In genomic region chr7:134433430-134433829, GRCh38 we compare ENCODE assay signal across 15 cellular contexts. TPM values are rescaled to one million over a fixed set of nuclear protein-coding genes. Genes with fewer than 3 reads are reported as not detected.
DNase-seq lines count a peak whose midpoint lies in the region; ATAC-seq, FAIRE-seq and TF ChIP-seq lines count a peak whose summit lies in the region.
"Had no signal": no experiment of that assay in that cellular context is flagged by ENCODE, and none has a peak within 500 bp of the region (broad histone marks: within the 10 kb centered on the region; RNA-seq: fewer than 3 reads in every experiment).

No MANE protein-coding gene starts in this region.

- peaks cover 51% of the 10 kb centered on the region for H3F3A ChIP-seq in PC-9 (ENCODE audit: insufficient read depth, low read depth)

- H3K36me3 ChIP-seq in CD8-positive, alpha-beta memory T cell (ENCODE audit: insufficient read depth, low read length) = no peaks in the 10 kb centered on the region
- H3K36me3 ChIP-seq in PC-9 (ENCODE audit: low read depth) (no peaks in the 10 kb centered on the region; the same call in 1 of the 2 replicates), kidney (ENCODE audit: control insufficient read depth in 1 of 2, insufficient read depth in 2 of 2, low read length in 2 of 2) (no peaks in the 10 kb centered on the region)
- H3K36me3 ChIP-seq: esophagus squamous epithelium, WERI-Rb-1 had no signal

- TF ChIP-seq CTCF in A549 (IDR thresholded peaks at IDR 0.05) (no peak), PC-9 (conservative IDR thresholded peaks at IDR 0.05) (no peak), glutamatergic neuron (IDR thresholded peaks at IDR 0.05; ENCODE audit: partially characterized antibody, unreplicated experiment) (no peak), kidney (IDR thresholded peaks at IDR 0.05; ENCODE audit: borderline replicate concordance, extremely low read depth, insufficient read depth) (no peak)

- peak overlapping the region; percentile 79 to 88 for H3K27ac ChIP-seq in A549
- no peak overlapping the region for H3K27ac ChIP-seq in CD8-positive, alpha-beta memory T cell (ENCODE audit: low read depth, low read length)
- H3K27ac ChIP-seq in PC-9 = peak overlapping the region; percentile 80; the same call in 1 of the 2 replicates
- H3K27ac ChIP-seq in kidney (ENCODE audit: low read depth in 2 of 2, low read length in 2 of 2) = no peak overlapping the region

- H3K4me3 ChIP-seq in A549 (no peak overlapping the region), PC-9 (no peak overlapping the region), kidney (ENCODE audit: low read length in 2 of 2) (no peak overlapping the region)
- no peak overlapping the region for H3K4me3 ChIP-seq in CD8-positive, alpha-beta memory T cell (ENCODE audit: low read length)
- H3K4me3 ChIP-seq: body of pancreas had no signal

- no peak overlapping the region for H3K9ac ChIP-seq in kidney (ENCODE audit: low read length in 2 of 2)

- H3K79me2 ChIP-seq in PC-9 (ENCODE audit: low read depth) = peaks cover 4% of the 10 kb centered on the region; the same call in 1 of the 2 replicates

- no TSS peak for BruUV-seq in PC-9 (replicated peaks; lab: Mats Ljungman, UMichigan)

- FAIRE-seq in A549 (lab: Jason Lieb, UNC) = no peak
- no peak for FAIRE-seq in kidney (lab: Jason Lieb, UNC)

- H3K27me3 Mint-ChIP-seq in CD8-positive, alpha-beta memory T cell = peaks cover 2 to 3% of the 10 kb centered on the region in 2 donors
- peaks cover 2% of the 10 kb centered on the region for H3K27me3 Mint-ChIP-seq in glutamatergic neuron (ENCODE audit: unreplicated experiment)

- intact Hi-C loops in PC-9 (cut with micrococcal nuclease; ENCODE audit: unreplicated experiment) (loop anchor here (5.0 kb wide), 1 partner anchor 254 kb away; no protein-coding TSS in a partner anchor), kidney (cut with DNase I) (no loop called here)

- H3K4me1 ChIP-seq in A549 (peaks cover 30% of the 10 kb centered on the region), PC-9 (replicated peaks; ENCODE audit: insufficient read depth) (peaks cover 48% of the 10 kb centered on the region), kidney (ENCODE audit: control insufficient read depth in 1 of 2, insufficient read depth in 1 of 2, low read depth in 1 of 2, low read length in 2 of 2) (peaks cover 0 to 3% of the 10 kb centered on the region in 2 donors)
- H3K4me1 ChIP-seq in CD8-positive, alpha-beta memory T cell (ENCODE audit: insufficient read depth, low read length) = peaks cover 5% of the 10 kb centered on the region

- peaks cover 7% of the 10 kb centered on the region; the same call in 2 of the 3 replicates for H3K9me3 ChIP-seq in A549
- H3K9me3 ChIP-seq in CD8-positive, alpha-beta memory T cell (ENCODE audit: low read length) = no peaks in the 10 kb centered on the region
- peaks cover 17% of the 10 kb centered on the region for H3K9me3 ChIP-seq in PC-9 (ENCODE audit: insufficient read depth, low read depth)
- peaks cover 0 to under 1% of the 10 kb centered on the region in 2 donors for H3K9me3 ChIP-seq in kidney (ENCODE audit: control insufficient read depth in 1 of 2, low read length in 2 of 2)
- H3K9me3 ChIP-seq: body of pancreas had no signal

- peak overlapping the region in 2 of 7 donors; percentile 44 to 79 for H3K4me3 Mint-ChIP-seq in CD8-positive, alpha-beta memory T cell
- H3K4me3 Mint-ChIP-seq in glutamatergic neuron (ENCODE audit: unreplicated experiment) = peak overlapping the region; percentile 9
- H3K4me3 Mint-ChIP-seq: activated CD4-positive, alpha-beta memory T cell treated with anti-CD3 and anti-CD28 coated beads, Interleukin-2, amount 10 ng/mL, durations not matched to agents 7 days and 5 days had no signal

- H3K36me3 Mint-ChIP-seq in CD8-positive, alpha-beta memory T cell = peaks cover 0 to 4% (median under 1%) of the 10 kb centered on the region in 3 donors
- peaks cover under 1% of the 10 kb centered on the region for H3K36me3 Mint-ChIP-seq in glutamatergic neuron (ENCODE audit: unreplicated experiment)

- H2AFZ ChIP-seq in PC-9 = no peak overlapping the region

- 86% methylated on average over 4 of the region's 4 CpGs for WGBS in A549 (ENCODE audit: missing lambda C conversion rate)

- H3K4me1 Mint-ChIP-seq in CD8-positive, alpha-beta memory T cell = peaks cover 11 to 18% (median 17%) of the 10 kb centered on the region in 3 donors
- peaks cover 16% of the 10 kb centered on the region for H3K4me1 Mint-ChIP-seq in glutamatergic neuron (ENCODE audit: low read depth, unreplicated experiment)

- DNase-seq in A549 (ENCODE audit: low read depth in 1 of 2, low spot score in 1 of 2) = no peak
- no peak for DNase-seq in CD8-positive, alpha-beta memory T cell
- DNase-seq in PC-9 = no peak
- no peak for DNase-seq in glutamatergic neuron
- no peak for DNase-seq in AG08396 (ENCODE audit: low spot score)
- DNase-seq in GM19238 (ENCODE audit: insufficient read length, low spot score) = no peak
- DNase-seq in kidney = no peak
- DNase-seq: SIG-M5 had no signal

- POLR2A ChIA-PET in A549 (lab: Yijun Ruan, JAX) (interaction anchor here (0.7 to 2.1 kb wide), 8 partner anchors 10 to 213 kb away, joined by 3 to 19 read pairs (median 8); partner anchors contain the start of genes AKR1B1 and BPGM), PC-9 (lab: Charles Lee; ENCODE audit: unreplicated experiment) (interaction anchor here (0.6 to 1.1 kb wide), 2 partner anchors 98 to 116 kb away, joined by 3 to 4 read pairs; partner anchors contain the start of gene AKR1B15)
- POLR2A ChIA-PET in CD8-positive, alpha-beta memory T cell (lab: Charles Lee) = interaction anchor here (1.3 kb wide), 1 partner anchor 25 kb away, joined by 8 read pairs; the partner anchor contains the start of gene AKR1B1

- H3K9me3 Mint-ChIP-seq in CD8-positive, alpha-beta memory T cell = no peaks in the 10 kb centered on the region
- H3K9me3 Mint-ChIP-seq in glutamatergic neuron (ENCODE audit: unreplicated experiment) = no peaks in the 10 kb centered on the region
- H3K9me3 Mint-ChIP-seq: activated CD4-positive, alpha-beta memory T cell treated with anti-CD3 and anti-CD28 coated beads, Interleukin-2, amount 10 ng/mL, durations not matched to agents 7 days and 5 days had no signal

- no peak for TF ChIP-seq POLR2A in A549 (IDR thresholded peaks at IDR 0.05; ENCODE audit: low read length)

- peaks cover 4% of the 10 kb centered on the region for H3K27me3 ChIP-seq in CD8-positive, alpha-beta memory T cell (ENCODE audit: insufficient read depth, low read length, poor library complexity, severe bottlenecking)
- H3K27me3 ChIP-seq in PC-9 (ENCODE audit: insufficient read depth, low read depth) = no peaks in the 10 kb centered on the region
- H3K27me3 ChIP-seq: body of pancreas, esophagus squamous epithelium, tibial nerve had no signal

- H4K20me1 ChIP-seq in PC-9 (ENCODE audit: insufficient read depth) = no peaks in the 10 kb centered on the region

- H3K4me2 ChIP-seq in A549 (peak overlapping the region; percentile 89), PC-9 (peak overlapping the region; percentile 78)

- H3K27ac Mint-ChIP-seq in CD8-positive, alpha-beta memory T cell = peak overlapping the region in 6 of 8 donors; percentile 1 to 92 (median 50)
- H3K27ac Mint-ChIP-seq in glutamatergic neuron (ENCODE audit: unreplicated experiment) = no peak overlapping the region
- H3K27ac Mint-ChIP-seq: nephron progenitor cell had no signal

- CTCF ChIA-PET in A549 (lab: Yijun Ruan, JAX) (interaction anchor here (0.5 to 11.5 kb wide), 75 partner anchors 12 to 518 kb away, joined by 3 to 566 read pairs (median 8); partner anchors contain the start of genes AKR1B1, AKR1B10, AKR1B15 and BPGM), PC-9 (lab: Charles Lee) (interaction anchor here (0.6 to 1.9 kb wide), 11 partner anchors 16 to 190 kb away, joined by 3 to 33 read pairs (median 7); partner anchors contain the start of genes AKR1B1 and AKR1B15)
- CTCF ChIA-PET in CD8-positive, alpha-beta memory T cell (lab: Charles Lee) = interaction anchor here (0.8 to 3.6 kb wide), 17 partner anchors 10 to 553 kb away, joined by 3 to 72 read pairs (median 6); partner anchors contain the start of genes AGBL3, AKR1B1 and AKR1B15

- TF ChIP-seq RAD21 in A549 (conservative IDR thresholded peaks at IDR 0.05 in 1 of 2, IDR thresholded peaks at IDR 0.05 in 1 of 2) = no peak

- ATAC-seq in A549 (no peak), GM19395 (IDR thresholded peaks at IDR 0.05; ENCODE audit: unreplicated experiment) (no peak)

- TF ChIP-seq EP300 in A549 (IDR thresholded peaks at IDR 0.05) = no peak

- H3K9me2 ChIP-seq in PC-9 (ENCODE audit: insufficient read depth) = no peaks in the 10 kb centered on the region

TF ChIP-seq in A549, 52 proteins besides CTCF, POLR2A, EP300 and RAD21:
- no peak for TF ChIP-seq JUNB (IDR thresholded peaks at IDR 0.05)
- TF ChIP-seq ZSCAN20 (CRISPR knock-in tag; IDR thresholded peaks at IDR 0.05) = no peak
- TF ChIP-seq TP53 (CRISPR knock-in tag; IDR thresholded peaks at IDR 0.05) = no peak
- TF ChIP-seq USF2 (IDR thresholded peaks at IDR 0.05) = no peak
- no peak for TF ChIP-seq RARB (CRISPR knock-in tag; IDR thresholded peaks at IDR 0.05)
- no peak for TF ChIP-seq EHF (CRISPR knock-in tag; IDR thresholded peaks at IDR 0.05)

RNA-seq across cellular contexts. Expression of gene AKR1B1, which starts 25.5 kb away (rescaled TPM):
- 1,636 and 1,761 TPM in 2 replicates for polyA plus RNA-seq in A549 (2011; rRNA removed)
- 1,617 and 1,738 TPM in 2 replicates for polyA plus RNA-seq in A549 (2012; cell fraction: cytosol; rRNA removed)
- 1,542 and 1,798 TPM in 2 replicates for polyA plus RNA-seq in A549 (2012; cell fraction: nucleus; rRNA removed)
- 4,339 to 6,918 TPM (median 6,205 TPM) in 3 replicates for polyA plus RNA-seq in A549 (2017; fragmentation: RNase III; extraction: RNeasy Plus Mini Kit Qiagen cat#74134 plus additional on column Dnase treatment)
- polyA minus RNA-seq in A549 (2011; rRNA and poly(A)+ RNA removed) = 620 and 678 TPM in 2 replicates
- 100 to 1,000 TPM; 117 to 120 TPM for total RNA-seq in CD8-positive, alpha-beta memory T cell
- 170 TPM for polyA plus RNA-seq in CD8-positive, alpha-beta memory T cell
- total RNA-seq in PC-9 (2021) = 1,009 and 1,328 TPM in 2 replicates
- 99.6 TPM for total RNA-seq in glutamatergic neuron (ENCODE audit: unreplicated experiment)
- 93.8 TPM for total RNA-seq in kidney
- polyA plus RNA-seq in kidney (ENCODE audit: insufficient read depth, low read depth, low replicate concordance) = 183 TPM

Comparison
In these comparisons a context has a peak if more than half of its experiments do, and no peak if none do; other contexts are left out.
1. H3K27ac ChIP-seq: peak in A549 (2 of 2) and PC-9 (single experiment); none in CD8-positive, alpha-beta memory T cell (single experiment) and kidney (0 of 2).